Comparison of ENCODE assay signal across 1 cellular context in genomic region chr9:26892251-26893029, GRCh38.
TF ChIP-seq lines count a peak whose summit lies in the region.

CAAP1 (minus strand) TSS chr9:26892802; CDS start chr9:26892715, 87 bp downstream.

TF ChIP-seq in HepG2, 621 proteins besides CTCF, POLR2A, EP300 and RAD21 (continued from another document and continues in another):
- TF ChIP-seq YY1 (IDR thresholded peaks at IDR 0.05; ENCODE audit: insufficient read depth, insufficient replicate concordance, low read depth, low read length) (peak; percentile 61), FUBP1 (CRISPR knock-in tag; IDR thresholded peaks at IDR 0.05; ENCODE audit: borderline replicate concordance) (no peak), HES4 (CRISPR knock-in tag; IDR thresholded peaks at IDR 0.05; ENCODE audit: borderline replicate concordance) (no peak), ZNF180 (CRISPR knock-in tag; IDR thresholded peaks at IDR 0.05; ENCODE audit: borderline replicate concordance, low read depth) (no peak), POLR2AphosphoS2 (IDR thresholded peaks at IDR 0.05; ENCODE audit: low read depth, low read length) (peak; percentile 50; the same call in 1 of the 2 replicates), CSRNP1 (CRISPR knock-in tag; IDR thresholded peaks at IDR 0.05) (peak; percentile 83; the same call in 1 of the 2 replicates), JUN (CRISPR knock-in tag; IDR thresholded peaks at IDR 0.05) (0 out of 2 replicates have a peak, but pooled peaks have one; percentile 29), ZNF580 (CRISPR knock-in tag; IDR thresholded peaks at IDR 0.05; ENCODE audit: borderline replicate concordance, low read depth) (peak; percentile 88), BCL3 (CRISPR knock-in tag; IDR thresholded peaks at IDR 0.05) (peak; percentile 93), ZBTB49 (CRISPR knock-in tag; IDR thresholded peaks at IDR 0.05; ENCODE audit: borderline replicate concordance) (no peak), NONO (IDR thresholded peaks at IDR 0.05) (no peak), NONO (CRISPR knock-in tag; conservative IDR thresholded peaks at IDR 0.05) (peak; percentile 82), ZNF501 (CRISPR knock-in tag; IDR thresholded peaks at IDR 0.05) (peak; percentile 92), CSRNP2 (CRISPR knock-in tag; conservative IDR thresholded peaks at IDR 0.05; ENCODE audit: low read depth) (0 out of 2 replicates have a peak, but pooled peaks have one; percentile 84), NFE2L2 (IDR thresholded peaks at IDR 0.05; ENCODE audit: low read length) (no peak), E2F1 (CRISPR knock-in tag; IDR thresholded peaks at IDR 0.05) (peak; percentile 33; the same call in 1 of the 2 replicates), PTBP1 (IDR thresholded peaks at IDR 0.05; ENCODE audit: low read depth, low read length, poor library complexity, severe bottlenecking) (peak; percentile 37), ZNF800 (CRISPR knock-in tag; IDR thresholded peaks at IDR 0.05) (no peak), TMF1 (CRISPR knock-in tag; IDR thresholded peaks at IDR 0.05; ENCODE audit: low read depth) (peak; percentile 69; the same call in 1 of the 2 replicates), SYNCRIP (IDR thresholded peaks at IDR 0.05; ENCODE audit: insufficient read depth, low read depth, low read length) (no peak), SOX5 (CRISPR knock-in tag; IDR thresholded peaks at IDR 0.05; ENCODE audit: borderline replicate concordance) (no peak), SAP130 (CRISPR knock-in tag; IDR thresholded peaks at IDR 0.05; ENCODE audit: low read depth) (peak; percentile 96), PCBP2 (optimal IDR thresholded peaks at IDR 0.05; ENCODE audit: low read depth, low read length, poor library complexity, severe bottlenecking) (no peak), HOXA9 (CRISPR knock-in tag; IDR thresholded peaks at IDR 0.05; ENCODE audit: borderline replicate concordance) (peak; percentile 91), RFXANK (CRISPR knock-in tag; IDR thresholded peaks at IDR 0.05) (peak; percentile 74; the same call in 1 of the 2 replicates), POGK (CRISPR knock-in tag; conservative IDR thresholded peaks at IDR 0.05) (peak; percentile 61; the same call in 1 of the 2 replicates), ZNF530 (CRISPR knock-in tag; IDR thresholded peaks at IDR 0.05; ENCODE audit: low read depth) (no peak), ELF1 (CRISPR knock-in tag; IDR thresholded peaks at IDR 0.05) (peak; percentile 71), GATA4 (IDR thresholded peaks at IDR 0.05; ENCODE audit: borderline replicate concordance, low read depth) (no peak; the same call in 1 of the 2 replicates), PHF21A (CRISPR knock-in tag; IDR thresholded peaks at IDR 0.05) (peak; percentile 72), FOXP1 (IDR thresholded peaks at IDR 0.05) (no peak), FOXP1 (CRISPR knock-in tag; IDR thresholded peaks at IDR 0.05) (no peak), HDAC1 (CRISPR knock-in tag; IDR thresholded peaks at IDR 0.05) (peak; percentile 96), MAZ (IDR thresholded peaks at IDR 0.05; ENCODE audit: borderline replicate concordance, low read depth, low read length) (peak; percentile 39; the same call in 1 of the 2 replicates), MAZ (CRISPR knock-in tag; IDR thresholded peaks at IDR 0.05; ENCODE audit: low read depth) (peak; percentile 89), ZNF552 (CRISPR knock-in tag; IDR thresholded peaks at IDR 0.05; ENCODE audit: borderline replicate concordance) (peak; percentile 74; the same call in 1 of the 2 replicates), ZSCAN30 (CRISPR knock-in tag; IDR thresholded peaks at IDR 0.05) (no peak; the same call in 1 of the 2 replicates), MAFG (CRISPR knock-in tag; IDR thresholded peaks at IDR 0.05) (no peak), SMYD3 (CRISPR knock-in tag; IDR thresholded peaks at IDR 0.05) (0 out of 2 replicates have a peak, but pooled peaks have one; percentile 64), NRL (CRISPR knock-in tag; IDR thresholded peaks at IDR 0.05; ENCODE audit: borderline replicate concordance) (peak; percentile 95), ZNF484 (CRISPR knock-in tag; IDR thresholded peaks at IDR 0.05; ENCODE audit: borderline replicate concordance, low read depth) (no peak), IRF2 (CRISPR knock-in tag; IDR thresholded peaks at IDR 0.05) (peak; percentile 90; the same call in 1 of the 2 replicates), ZSCAN25 (CRISPR knock-in tag; IDR thresholded peaks at IDR 0.05) (no peak; the same call in none of the 2 replicates), ZNF839 (CRISPR knock-in tag; IDR thresholded peaks at IDR 0.05; ENCODE audit: borderline replicate concordance) (peak; percentile 90; the same call in 1 of the 2 replicates), ADNP (CRISPR knock-in tag; IDR thresholded peaks at IDR 0.05) (no peak), ZNF713 (CRISPR knock-in tag; IDR thresholded peaks at IDR 0.05) (no peak; the same call in 1 of the 2 replicates), GABPA (IDR thresholded peaks at IDR 0.05; ENCODE audit: low read depth, low read length) (peak; percentile 90), GABPA (CRISPR knock-in tag; IDR thresholded peaks at IDR 0.05; ENCODE audit: low read depth) (peak; percentile 98), NR2F6 (IDR thresholded peaks at IDR 0.05) (no peak), NR2F6 (CRISPR knock-in tag; IDR thresholded peaks at IDR 0.05) (peak; percentile 74), ZZZ3 (CRISPR knock-in tag; IDR thresholded peaks at IDR 0.05; ENCODE audit: borderline replicate concordance) (peak; percentile 86; the same call in 1 of the 2 replicates), ARNTL (CRISPR knock-in tag; IDR thresholded peaks at IDR 0.05) (no peak; the same call in 1 of the 2 replicates), ZBTB20 (CRISPR knock-in tag; IDR thresholded peaks at IDR 0.05; ENCODE audit: borderline replicate concordance, low read depth) (peak; percentile 88)
